In genomic region chr18:58862404-58862803, GRCh38 we compare ENCODE assay signal across 8 cellular contexts. TPM values are rescaled to one million over a fixed set of nuclear protein-coding genes. Genes with fewer than 3 reads are reported as not detected.
DNase-seq lines count a peak whose midpoint lies in the region; ATAC-seq and TF ChIP-seq lines count a peak whose summit lies in the region.

No MANE protein-coding gene starts in this region.

- no peak for ATAC-seq in CD4-positive, alpha-beta T cell (ENCODE audit: poor library complexity)
- ATAC-seq in HG02759 (IDR thresholded peaks at IDR 0.05; ENCODE audit: unreplicated experiment) (no peak), HG03520 (IDR thresholded peaks at IDR 0.05; ENCODE audit: unreplicated experiment) (no peak)

- peak overlapping the region; percentile 76 for H3K4me3 Mint-ChIP-seq in CD4-positive, alpha-beta T cell
- peak overlapping the region; percentile 88 for H3K4me3 Mint-ChIP-seq in nephron progenitor cell

- no peaks in the 10 kb centered on the region for H3K9me3 ChIP-seq in CD4-positive, alpha-beta T cell (ENCODE audit: control insufficient read depth, low read length)

- peaks cover 78% of the 10 kb centered on the region for H3K27me3 Mint-ChIP-seq in CD4-positive, alpha-beta T cell
- H3K27me3 Mint-ChIP-seq in nephron progenitor cell (ENCODE audit: low read depth, poor library complexity): peaks cover 6% of the 10 kb centered on the region

- H3K27me3 ChIP-seq in CD4-positive, alpha-beta T cell (ENCODE audit: control insufficient read depth, insufficient read depth, low read length): peaks cover 46% of the 10 kb centered on the region

- peak overlapping the region; percentile 78 for H3K27ac Mint-ChIP-seq in CD4-positive, alpha-beta T cell
- H3K27ac Mint-ChIP-seq in nephron progenitor cell: peak overlapping the region; percentile 99

- H3K36me3 Mint-ChIP-seq in CD4-positive, alpha-beta T cell (ENCODE audit: low read depth): no peaks in the 10 kb centered on the region
- peaks cover 18% of the 10 kb centered on the region for H3K36me3 Mint-ChIP-seq in nephron progenitor cell (ENCODE audit: low read depth)

- no peak overlapping the region for H3K27ac ChIP-seq in CD4-positive, alpha-beta T cell (ENCODE audit: low read depth, low read length)
- H3K27ac ChIP-seq in cingulate gyrus (ENCODE audit: low read depth, low read length): peak overlapping the region; percentile 98

- CTCF ChIA-PET in CD4-positive, alpha-beta T cell (lab: Charles Lee): no interaction called here

- POLR2A ChIA-PET in CD4-positive, alpha-beta T cell (lab: Charles Lee): no interaction called here

- no peak for TF ChIP-seq CTCF in CD4-positive, alpha-beta T cell (IDR thresholded peaks at IDR 0.05)
- TF ChIP-seq CTCF in nephron progenitor cell (IDR thresholded peaks at IDR 0.05): no peak

- no peaks in the 10 kb centered on the region for H3K9me3 Mint-ChIP-seq in CD4-positive, alpha-beta T cell
- H3K9me3 Mint-ChIP-seq in nephron progenitor cell: no peaks in the 10 kb centered on the region

- DNase-seq in CD4-positive, alpha-beta T cell: no peak
- DNase-seq in NCI-H1092 treated with DMSO at 0.1 percent for 48 hours (lab: John Stamatoyannopoulos, UW): peak; percentile 89
- no peak for DNase-seq in nephron progenitor cell
- no peak for DNase-seq in GF-D8 (lab: John Stamatoyannopoulos, UW)
- DNase-seq in activated CD4-positive, CD25-positive, alpha-beta regulatory T cell (lab: John Stamatoyannopoulos, UW): no peak

- intact Hi-C loops in CD4-positive, alpha-beta T cell (cut with DNase I, micrococcal nuclease): no loop called here

- peaks cover 5% of the 10 kb centered on the region for H3K4me1 Mint-ChIP-seq in CD4-positive, alpha-beta T cell (ENCODE audit: low read depth)
- peaks cover 82% of the 10 kb centered on the region for H3K4me1 Mint-ChIP-seq in nephron progenitor cell

RNA-seq across cellular contexts. Expression of gene ZNF532, which starts 2.3 kb away (rescaled TPM):
- total RNA-seq in CD4-positive, alpha-beta T cell: 1 to 10 TPM; 9.8 to 9.9 TPM
